Comparison of ENCODE assay signal across 2 cellular contexts in the genomic region with DNA sequence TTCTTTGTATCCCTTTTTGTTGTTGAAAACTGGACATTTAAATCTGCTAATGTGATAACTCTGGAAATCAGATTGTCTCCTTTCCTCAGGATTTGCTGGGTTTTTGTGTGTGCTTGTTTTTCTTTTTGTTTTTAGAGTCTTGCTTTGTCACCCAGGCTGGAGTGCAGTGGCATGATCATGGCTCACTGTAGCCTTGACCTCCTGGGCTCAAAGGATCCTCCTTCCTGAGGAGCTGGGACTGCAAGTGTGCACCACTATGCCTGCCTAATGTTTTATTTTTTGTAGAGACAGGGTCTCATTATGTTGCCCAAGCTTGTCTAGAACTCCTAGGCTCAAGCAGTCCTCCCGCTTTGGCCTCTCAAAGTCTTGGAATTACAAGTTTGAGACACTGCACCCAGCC.
TF ChIP-seq lines count a peak whose summit lies in the region.

No MANE protein-coding gene starts in this region.

TF ChIP-seq in HepG2, 621 proteins besides CTCF, POLR2A, EP300 and RAD21:
- TF ChIP-seq NR2F6 (IDR thresholded peaks at IDR 0.05) (no peak), NR2F6 (CRISPR knock-in tag; IDR thresholded peaks at IDR 0.05) (peak; percentile 44; the same call in 1 of the 2 replicates), NR3C1 (CRISPR knock-in tag; IDR thresholded peaks at IDR 0.05) (no peak)

TF ChIP-seq in WTC11, 78 proteins besides CTCF, POLR2A, EP300 and RAD21:
- no peak for TF ChIP-seq FOXJ3 (CRISPR knock-in tag; IDR thresholded peaks at IDR 0.05; ENCODE audit: borderline replicate concordance)
- no peak for TF ChIP-seq KAT7 (CRISPR knock-in tag; IDR thresholded peaks at IDR 0.05; ENCODE audit: borderline replicate concordance)
- TF ChIP-seq NFE2L1 (CRISPR knock-in tag; IDR thresholded peaks at IDR 0.05) = no peak
- no peak for TF ChIP-seq SOX15 (CRISPR knock-in tag; IDR thresholded peaks at IDR 0.05)
- TF ChIP-seq, protein P1, sequence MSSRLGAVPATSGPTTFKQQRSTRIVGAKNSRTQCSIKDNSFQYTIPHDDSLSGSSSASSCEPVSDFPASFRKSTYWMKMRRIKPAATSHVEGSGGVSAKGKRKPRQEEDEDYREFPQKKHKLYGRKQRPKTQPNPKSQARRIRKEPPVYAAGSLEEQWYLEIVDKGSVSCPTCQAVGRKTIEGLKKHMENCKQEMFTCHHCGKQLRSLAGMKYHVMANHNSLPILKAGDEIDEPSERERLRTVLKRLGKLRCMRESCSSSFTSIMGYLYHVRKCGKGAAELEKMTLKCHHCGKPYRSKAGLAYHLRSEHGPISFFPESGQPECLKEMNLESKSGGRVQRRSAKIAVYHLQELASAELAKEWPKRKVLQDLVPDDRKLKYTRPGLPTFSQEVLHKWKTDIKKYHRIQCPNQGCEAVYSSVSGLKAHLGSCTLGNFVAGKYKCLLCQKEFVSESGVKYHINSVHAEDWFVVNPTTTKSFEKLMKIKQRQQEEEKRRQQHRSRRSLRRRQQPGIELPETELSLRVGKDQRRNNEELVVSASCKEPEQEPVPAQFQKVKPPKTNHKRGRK (CRISPR knock-in tag; IDR thresholded peaks at IDR 0.05; ENCODE audit: borderline replicate concordance) = no peak
- TF ChIP-seq USF2 (CRISPR knock-in tag; IDR thresholded peaks at IDR 0.05) = no peak
- TF ChIP-seq ZNF263 (CRISPR knock-in tag; IDR thresholded peaks at IDR 0.05; ENCODE audit: low read depth) = no peak
- no peak for TF ChIP-seq GABPB1 (CRISPR knock-in tag; IDR thresholded peaks at IDR 0.05)
- TF ChIP-seq TEAD1 (CRISPR knock-in tag; IDR thresholded peaks at IDR 0.05) = no peak
- TF ChIP-seq MYBL2 (CRISPR knock-in tag; IDR thresholded peaks at IDR 0.05) = no peak
- TF ChIP-seq, protein P2, sequence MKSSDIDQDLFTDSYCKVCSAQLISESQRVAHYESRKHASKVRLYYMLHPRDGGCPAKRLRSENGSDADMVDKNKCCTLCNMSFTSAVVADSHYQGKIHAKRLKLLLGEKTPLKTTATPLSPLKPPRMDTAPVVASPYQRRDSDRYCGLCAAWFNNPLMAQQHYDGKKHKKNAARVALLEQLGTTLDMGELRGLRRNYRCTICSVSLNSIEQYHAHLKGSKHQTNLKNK (CRISPR knock-in tag; IDR thresholded peaks at IDR 0.05) = no peak
- TF ChIP-seq HMGXB4 (CRISPR knock-in tag; IDR thresholded peaks at IDR 0.05) = no peak
- no peak for TF ChIP-seq TCF7 (CRISPR knock-in tag; IDR thresholded peaks at IDR 0.05; ENCODE audit: low read depth)
